Comparison of ENCODE assay signal across 1 cellular context in genomic region chr1:233386336-233386735, GRCh38.
TF ChIP-seq lines count a peak whose summit lies in the region.

No MANE protein-coding gene starts in this region.

TF ChIP-seq in GM23338, 12 proteins besides CTCF, POLR2A, EP300 and RAD21 (continued from another document):
- no peak for TF ChIP-seq ZNF114 (CRISPR knock-in tag; IDR thresholded peaks at IDR 0.05)
- TF ChIP-seq ETS1 (IDR thresholded peaks at IDR 0.05) = no peak
- TF ChIP-seq STAT1 (IDR thresholded peaks at IDR 0.05; ENCODE audit: unreplicated experiment) = no peak
- no peak for TF ChIP-seq POLR2AphosphoS5 (IDR thresholded peaks at IDR 0.05; ENCODE audit: low read depth)
- no peak for TF ChIP-seq NANOG (IDR thresholded peaks at IDR 0.05; ENCODE audit: borderline replicate concordance)
- no peak for TF ChIP-seq REST (IDR thresholded peaks at IDR 0.05; ENCODE audit: unreplicated experiment)
- no peak for TF ChIP-seq ZNF331 (CRISPR knock-in tag; IDR thresholded peaks at IDR 0.05; ENCODE audit: low read depth)
